1 cellular context compared by ENCODE assay signal in genomic region chr13:99984463-99985242, GRCh38.
TF ChIP-seq lines count a peak whose summit lies in the region.

No MANE protein-coding gene starts in this region.

TF ChIP-seq in HEK293, 187 proteins besides CTCF, POLR2A, EP300 and RAD21 (continued from another document and continues in another):
- TF ChIP-seq TSHZ1 (tag by site-specific recombination; IDR thresholded peaks at IDR 0.05; ENCODE audit: borderline replicate concordance) (no peak), PBX3 (CRISPR knock-in tag; IDR thresholded peaks at IDR 0.05) (no peak), ZSCAN18 (tag by site-specific recombination; IDR thresholded peaks at IDR 0.05) (no peak), ZNF639 (tag by site-specific recombination; IDR thresholded peaks at IDR 0.05) (no peak), ZNF670 (tag by site-specific recombination; IDR thresholded peaks at IDR 0.05; ENCODE audit: low read depth) (no peak), ZNF18 (tag by site-specific recombination; IDR thresholded peaks at IDR 0.05) (no peak), SETDB1 (IDR thresholded peaks at IDR 0.05; ENCODE audit: insufficient read length, low read length) (no peak), WT1 (tag by site-specific recombination; IDR thresholded peaks at IDR 0.05) (no peak), ZNF2 (tag by site-specific recombination; IDR thresholded peaks at IDR 0.05) (0 out of 2 replicates have a peak, but pooled peaks have one; percentile 47), ZNF341 (tag by site-specific recombination; IDR thresholded peaks at IDR 0.05; ENCODE audit: low read depth) (peak; percentile 53; the same call in 1 of the 2 replicates), REST (tag by site-specific recombination; IDR thresholded peaks at IDR 0.05) (no peak), ZSCAN23 (tag by site-specific recombination; IDR thresholded peaks at IDR 0.05) (no peak), ZNF169 (tag by site-specific recombination; IDR thresholded peaks at IDR 0.05) (no peak), ZNF324 (tag by site-specific recombination; IDR thresholded peaks at IDR 0.05) (no peak), ZNF791 (tag by site-specific recombination; IDR thresholded peaks at IDR 0.05) (no peak), SP2 (tag by site-specific recombination; IDR thresholded peaks at IDR 0.05) (peak; percentile 26), HIC1 (tag by site-specific recombination; IDR thresholded peaks at IDR 0.05) (no peak), GFI1B (tag by site-specific recombination; IDR thresholded peaks at IDR 0.05) (no peak), ZNF624 (tag by site-specific recombination; IDR thresholded peaks at IDR 0.05) (no peak), ZNF423 (tag by site-specific recombination; IDR thresholded peaks at IDR 0.05) (no peak), SP7 (tag by site-specific recombination; IDR thresholded peaks at IDR 0.05) (peak; percentile 36; the same call in 1 of the 2 replicates), ZNF596 (tag by site-specific recombination; IDR thresholded peaks at IDR 0.05) (no peak), MZF1 (tag by site-specific recombination; IDR thresholded peaks at IDR 0.05; ENCODE audit: borderline replicate concordance) (no peak), ZBTB10 (tag by site-specific recombination; IDR thresholded peaks at IDR 0.05) (peak; percentile 78), ZNF707 (tag by site-specific recombination; IDR thresholded peaks at IDR 0.05) (no peak), ZNF561 (tag by site-specific recombination; IDR thresholded peaks at IDR 0.05; ENCODE audit: borderline replicate concordance) (no peak), ZNF202 (tag by site-specific recombination; IDR thresholded peaks at IDR 0.05; ENCODE audit: borderline replicate concordance) (no peak), ZNF16 (tag by site-specific recombination; IDR thresholded peaks at IDR 0.05; ENCODE audit: low read depth) (no peak), ZNF548 (tag by site-specific recombination; IDR thresholded peaks at IDR 0.05) (no peak), ZNF354C (tag by site-specific recombination; IDR thresholded peaks at IDR 0.05; ENCODE audit: borderline replicate concordance, low read depth) (no peak), ZBTB1 (tag by site-specific recombination; IDR thresholded peaks at IDR 0.05) (no peak), ZNF626 (tag by site-specific recombination; IDR thresholded peaks at IDR 0.05) (no peak), YY1 (tag by site-specific recombination; IDR thresholded peaks at IDR 0.05) (no peak), KLF8 (tag by site-specific recombination; IDR thresholded peaks at IDR 0.05) (0 out of 2 replicates have a peak, but pooled peaks have one; percentile 20), ZNF654 (tag by site-specific recombination; IDR thresholded peaks at IDR 0.05; ENCODE audit: low read depth) (no peak), ZSCAN30 (tag by site-specific recombination; IDR thresholded peaks at IDR 0.05) (no peak), RBAK (tag by site-specific recombination; IDR thresholded peaks at IDR 0.05) (no peak), ZNF580 (tag by site-specific recombination; IDR thresholded peaks at IDR 0.05) (no peak), AEBP2 (tag by site-specific recombination; IDR thresholded peaks at IDR 0.05; ENCODE audit: borderline replicate concordance) (no peak), ZNF510 (tag by site-specific recombination; IDR thresholded peaks at IDR 0.05; ENCODE audit: insufficient replicate concordance) (no peak), FEZF1 (tag by site-specific recombination; IDR thresholded peaks at IDR 0.05) (peak; percentile 21; the same call in 1 of the 2 replicates), MEIS1 (CRISPR knock-in tag; IDR thresholded peaks at IDR 0.05; ENCODE audit: borderline replicate concordance) (no peak), ZNF248 (tag by site-specific recombination; IDR thresholded peaks at IDR 0.05) (no peak), GLIS1 (tag by site-specific recombination; IDR thresholded peaks at IDR 0.05) (peak; percentile 75), ZNF514 (tag by site-specific recombination; IDR thresholded peaks at IDR 0.05) (no peak), ZNF792 (tag by site-specific recombination; IDR thresholded peaks at IDR 0.05) (no peak)
